ENCODE assay signal across 19 cellular contexts in the genomic region with DNA sequence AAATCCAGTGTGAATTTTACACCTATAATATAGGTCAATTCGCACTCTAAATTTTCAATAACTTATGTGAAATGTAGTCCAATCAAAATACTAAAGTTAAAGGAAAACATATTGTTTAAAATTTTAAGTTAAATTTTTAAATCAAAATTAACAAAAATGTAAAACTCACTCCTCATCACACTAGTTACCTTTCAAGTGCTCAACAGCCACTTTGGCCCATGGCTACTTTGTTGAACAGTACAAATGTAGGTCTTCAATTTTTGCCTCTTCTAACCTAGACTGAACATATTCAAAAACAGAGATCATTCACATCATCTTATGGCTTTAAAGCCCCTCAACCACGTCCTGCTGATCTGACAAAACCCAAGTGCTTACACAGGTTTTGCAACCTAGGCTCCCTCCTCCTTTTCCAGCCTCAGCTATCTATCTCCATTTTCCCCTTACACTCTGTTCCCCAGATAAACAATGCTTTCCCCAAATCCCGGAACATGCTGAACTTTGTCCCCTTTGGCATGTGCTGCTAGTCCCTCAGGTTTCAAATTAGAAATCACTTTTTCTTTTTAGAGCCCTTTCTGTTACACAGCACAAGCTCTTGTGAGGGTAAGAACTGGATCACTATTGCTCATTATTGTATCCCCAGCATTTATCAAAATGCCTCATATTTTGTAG.
DNase-seq lines count a peak whose midpoint lies in the region; ATAC-seq and TF ChIP-seq lines count a peak whose summit lies in the region.
"Had no signal": no experiment of that assay in that cellular context is flagged by ENCODE, and none has a peak within 500 bp of the region (broad histone marks: within the 10 kb centered on the region; RNA-seq: fewer than 3 reads in every experiment).

No MANE protein-coding gene starts in this region.

- no peaks in the 10 kb centered on the region for H3K9me3 ChIP-seq in HEK293 (ENCODE audit: control insufficient read depth, insufficient read depth, low read depth, low read length)
- no peaks in the 10 kb centered on the region for H3K9me3 ChIP-seq in right cardiac atrium (ENCODE audit: control insufficient read depth, low read length)
- no peaks in the 10 kb centered on the region for H3K9me3 ChIP-seq in osteoblast (ENCODE audit: low read depth, low read length)
- H3K9me3 ChIP-seq: adrenal gland, left lung had no signal

- whole genome bisulfite sequencing in right cardiac atrium = 61% methylated on average over 3 of the region's 3 CpGs

- H3K36me3 ChIP-seq in HEK293 (ENCODE audit: control insufficient read depth in 2 of 2, insufficient read depth in 1 of 2, low read length in 2 of 2) (peaks cover 0 to 6% of the 10 kb centered on the region in 2 experiments; a peak in 1 of 3 replicates), osteoblast (ENCODE audit: insufficient read depth, low read length) (no peaks in the 10 kb centered on the region)
- H3K36me3 ChIP-seq: adrenal gland, left lung had no signal

- peak overlapping the region; percentile 5 for H3K4me2 ChIP-seq in osteoblast (ENCODE audit: insufficient read depth, low read length)

- DNase-seq in amniotic epithelial cell (ENCODE audit: low read depth) (peak; percentile 22), right cardiac atrium (peak in 1 of 3 donors; percentile 18), osteoblast (ENCODE audit: insufficient read length, low spot score, missing footprints) (no peak), NCI-H146 treated with DMSO at 0.1 percent for 48 hours (lab: John Stamatoyannopoulos, UW; ENCODE audit: unreplicated experiment) (no peak)
- DNase-seq: activated CD4-positive, alpha-beta T cell treated with anti-CD3 and anti-CD28 coated beads for 1 hour; activated CD8-positive, alpha-beta memory T cell treated with anti-CD3 and anti-CD28 coated beads, Interleukin-2, amount 10 ng/mL, durations not matched to agents 7 days and 5 days; activated effector memory CD4-positive, alpha-beta T cell treated with anti-CD3 and anti-CD28 coated beads, Interleukin-2, amount 50 U/mL, for 16 hours; adrenal gland; CD8-positive, alpha-beta memory T cell; HCEC 1CT; left lung; NCI-H1436; NCI-H82; posterior cingulate gyrus had no signal

- peaks cover 31% of the 10 kb centered on the region for H3K79me2 ChIP-seq in osteoblast (ENCODE audit: insufficient read depth, low read length)

- peaks cover 2% of the 10 kb centered on the region; the same call in 1 of the 2 replicates for H3K4me1 ChIP-seq in HEK293 (ENCODE audit: control insufficient read depth, insufficient read depth, low read length)
- H3K4me1 ChIP-seq in right cardiac atrium (ENCODE audit: control insufficient read depth, insufficient read depth, low read length) = peaks cover 4% of the 10 kb centered on the region
- H3K4me1 ChIP-seq in osteoblast (ENCODE audit: insufficient read depth, low read length) = peaks cover 24% of the 10 kb centered on the region

- intact Hi-C loops in right cardiac atrium (cut with DNase I) = no loop called here

- H3K27me3 ChIP-seq in right cardiac atrium (ENCODE audit: control insufficient read depth, insufficient read depth) (no peaks in the 10 kb centered on the region), osteoblast (ENCODE audit: insufficient read depth, low read length) (no peaks in the 10 kb centered on the region)
- H3K27me3 ChIP-seq: adrenal gland, left lung had no signal

- ATAC-seq in right cardiac atrium (peak; percentile 61 to 71), GM18502 (IDR thresholded peaks at IDR 0.05; ENCODE audit: poor library complexity, unreplicated experiment) (no peak), HG02571 (IDR thresholded peaks at IDR 0.05; ENCODE audit: unreplicated experiment) (no peak), HG03280 (IDR thresholded peaks at IDR 0.05; ENCODE audit: unreplicated experiment) (no peak)
- ATAC-seq: activated CD8-positive, alpha-beta memory T cell treated with anti-CD3 and anti-CD28 coated beads, Interleukin-2, amount 10 ng/mL, durations not matched to agents 7 days and 5 days; left lung had no signal

- no peaks in the 10 kb centered on the region for H4K20me1 ChIP-seq in osteoblast (ENCODE audit: insufficient read depth, low read length)

- CTCF ChIA-PET in HEK293 (lab: Yijun Ruan, JAX) = interaction anchor here (0.6 to 0.7 kb wide), 3 partner anchors 12 to 494 kb away, joined by 3 to 4 read pairs (median 3); no protein-coding TSS in a partner anchor

- no peak overlapping the region for H3K27ac ChIP-seq in HEK293 (ENCODE audit: extremely low read depth, low read depth, low read length)
- no peak overlapping the region for H3K27ac ChIP-seq in right cardiac atrium (ENCODE audit: low read length)
- H3K27ac ChIP-seq in osteoblast (ENCODE audit: low read depth, low read length) = peak overlapping the region; percentile 8
- H3K27ac ChIP-seq: left lung, skin epidermis had no signal

- H3K4me3 ChIP-seq in HEK293 (ENCODE audit: low read depth, low read length) (no peak overlapping the region), right cardiac atrium (ENCODE audit: low read length) (no peak overlapping the region), osteoblast (ENCODE audit: insufficient read depth, low read length) (no peak overlapping the region)
- H3K4me3 ChIP-seq: adrenal gland, left lung, skin epidermis had no signal

- POLR2A ChIA-PET in HEK293 (lab: Yijun Ruan, JAX) = no interaction called here

- H2AFZ ChIP-seq in osteoblast (ENCODE audit: low read length) = no peak overlapping the region

- TF ChIP-seq CTCF in HEK293 (tag by site-specific recombination; IDR thresholded peaks at IDR 0.05) (no peak), osteoblast (IDR thresholded peaks at IDR 0.05; ENCODE audit: extremely low read depth, low read depth, low read length) (no peak)

TF ChIP-seq in HEK293, 187 proteins besides CTCF, POLR2A, EP300 and RAD21:
- no peak for TF ChIP-seq ZNF677 (tag by site-specific recombination; IDR thresholded peaks at IDR 0.05)
- peak; percentile 92; the same call in 1 of the 2 replicates for TF ChIP-seq ZNF610 (tag by site-specific recombination; IDR thresholded peaks at IDR 0.05; ENCODE audit: borderline replicate concordance)
- no peak for TF ChIP-seq PATZ1 (tag by site-specific recombination; IDR thresholded peaks at IDR 0.05)
- no peak for TF ChIP-seq IKZF3 (tag by site-specific recombination; IDR thresholded peaks at IDR 0.05)

Comparison
In these comparisons a context has a peak if more than half of its experiments do, and no peak if none do; other contexts are left out.
1. ATAC-seq: peak in right cardiac atrium (2 of 2); none in GM18502 (single experiment), HG02571 (single experiment) and HG03280 (single experiment).